ENCODE assay signal across 8 cellular contexts in the genomic region with DNA sequence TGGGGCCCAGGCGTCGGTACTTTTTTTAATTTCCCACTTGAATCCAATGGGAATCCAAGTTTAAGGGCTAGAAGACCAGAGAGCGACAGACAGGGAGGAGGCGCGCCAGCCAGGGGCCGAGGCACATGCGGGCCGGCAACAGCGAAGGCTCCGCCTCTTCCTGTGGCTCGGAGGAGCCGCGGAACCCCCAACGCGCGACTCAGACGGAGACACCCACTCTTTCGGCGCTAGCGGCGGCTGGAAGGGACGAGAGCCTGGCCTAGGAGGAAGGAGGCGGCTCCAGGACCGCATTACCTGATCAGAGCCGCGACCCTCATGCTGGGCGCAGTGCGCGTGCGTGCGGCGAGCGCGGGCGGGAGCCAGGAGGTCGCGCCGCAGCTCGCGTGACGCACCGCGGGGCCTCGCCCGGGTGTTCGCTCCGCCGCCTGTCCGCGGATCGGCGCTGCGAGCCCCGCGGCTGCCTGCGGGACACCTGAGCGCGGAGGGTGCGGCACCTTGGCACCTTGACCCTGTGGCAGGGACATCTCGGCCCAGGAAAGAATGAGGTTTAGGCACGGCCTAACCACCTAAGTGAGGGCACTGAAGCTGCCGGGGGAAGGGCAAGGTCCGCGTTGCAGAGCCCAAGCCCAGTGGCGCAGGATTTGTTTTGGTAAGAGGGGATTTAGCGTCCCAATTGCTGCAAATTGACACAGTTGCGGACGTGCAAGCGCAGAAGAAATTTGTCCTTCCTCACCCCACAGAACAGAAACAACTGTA. TPM values are rescaled to one million over a fixed set of nuclear protein-coding genes. Genes with fewer than 3 reads are reported as not detected.
A peak's percentile ranks its signal among the peaks of the same experiment; 100 is the strongest.
DNase-seq lines count a peak whose midpoint lies in the region; ATAC-seq and TF ChIP-seq lines count a peak whose summit lies in the region.

A gene with protein sequence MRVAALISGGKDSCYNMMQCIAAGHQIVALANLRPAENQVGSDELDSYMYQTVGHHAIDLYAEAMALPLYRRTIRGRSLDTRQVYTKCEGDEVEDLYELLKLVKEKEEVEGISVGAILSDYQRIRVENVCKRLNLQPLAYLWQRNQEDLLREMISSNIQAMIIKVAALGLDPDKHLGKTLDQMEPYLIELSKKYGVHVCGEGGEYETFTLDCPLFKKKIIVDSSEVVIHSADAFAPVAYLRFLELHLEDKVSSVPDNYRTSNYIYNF (minus strand): TSS at position 341 of the 756 bp plus-strand sequence. CDS start 24 bp downstream, at position 317.

- peak; percentile 92 for ATAC-seq in HG02610 (IDR thresholded peaks at IDR 0.05; ENCODE audit: unreplicated experiment)

- peak; percentile 70 for DNase-seq in NCI-H1092 (lab: John Stamatoyannopoulos, UW)
- peak; percentile 63 for DNase-seq in T follicular helper cell (ENCODE audit: low read depth)
- DNase-seq in left ventricle myocardium inferior, result peak; percentile 87
- peak; percentile 63 for DNase-seq in prostate gland (ENCODE audit: low spot score)
- DNase-seq in ureter (ENCODE audit: low spot score), result peak; percentile 73

- 0 to 1% (median 1%) methylated on average over 67 to 69 of the region's 69 CpGs for WGBS in adipose tissue, 3 donors
- WGBS in prostate gland, result under 1% methylated on average over 67 of the region's 69 CpGs

- H3K27ac ChIP-seq in adipose tissue (ENCODE audit: low read depth, low read length) (peak within 1 kb of the TSS; percentile 78), left ventricle myocardium inferior (replicated peaks) (peak within 1 kb of the TSS; percentile 99), prostate gland (peak within 1 kb of the TSS; percentile 95 to 96)

- intact Hi-C loops in left ventricle myocardium inferior (cut with micrococcal nuclease) (no loop called here), prostate gland (cut with DNase I) (loop anchor here (10.0 kb wide), 2 partner anchors 119 to 209 kb away; no protein-coding TSS in a partner anchor)

- H3K36me3 ChIP-seq in left ventricle myocardium inferior, result no peaks in the 10 kb centered on the region
- H3K36me3 ChIP-seq in prostate gland, result no peaks in the 10 kb centered on the region

- H3K9me3 ChIP-seq in left ventricle myocardium inferior (replicated peaks) (no peaks in the 10 kb centered on the region), prostate gland (no peaks in the 10 kb centered on the region)

- no peaks in the 10 kb centered on the region for H3K27me3 ChIP-seq in left ventricle myocardium inferior (ENCODE audit: low read depth)
- H3K27me3 ChIP-seq in prostate gland (replicated peaks; ENCODE audit: insufficient read depth), result no peaks in the 10 kb centered on the region

- H3K4me3 ChIP-seq in left ventricle myocardium inferior, result peak within 1 kb of the TSS; percentile 82
- H3K4me3 ChIP-seq in prostate gland, result peak within 1 kb of the TSS; percentile 76 to 78

- H3K4me1 ChIP-seq in left ventricle myocardium inferior (peaks cover 44% of the 10 kb centered on the region), prostate gland (replicated peaks) (peaks cover 8% of the 10 kb centered on the region)

- peak; percentile 4 for TF ChIP-seq CTCF in GM12873 (IDR thresholded peaks at IDR 0.05; ENCODE audit: insufficient read depth, low read depth, low read length, missing control alignments)
- TF ChIP-seq CTCF in left ventricle myocardium inferior (IDR thresholded peaks at IDR 0.05; ENCODE audit: borderline replicate concordance), result peak; percentile 41
- peak in 2 of 4 experiments; percentile 5 to 22 for TF ChIP-seq CTCF in prostate gland (IDR thresholded peaks at IDR 0.05)

- TF ChIP-seq POLR2A in prostate gland (IDR thresholded peaks at IDR 0.05), result peak; percentile 50

RNA-seq across cellular contexts. Expression of the gene that starts here (rescaled TPM):
- polyA plus RNA-seq in adipose tissue, result 1 to 10 TPM; 7.7 to 10.0 (median 8.8) TPM
- total RNA-seq in left ventricle myocardium inferior, result 13.9 TPM
- total RNA-seq in prostate gland, result 10 to 100 TPM in 1 of 2 donors, 1 to 10 TPM in 1; 8.9 to 17.6 TPM
- 34.5 TPM for total RNA-seq in ureter

Comparison
In these comparisons a context has a peak if more than half of its experiments do, and no peak if none do; other contexts are left out.
1. Peak in every context shown above with its lines: DNase-seq, ATAC-seq, H3K4me3 ChIP-seq and H3K27ac ChIP-seq.